Comparison of ENCODE assay signal across 12 cellular contexts in the genomic region with DNA sequence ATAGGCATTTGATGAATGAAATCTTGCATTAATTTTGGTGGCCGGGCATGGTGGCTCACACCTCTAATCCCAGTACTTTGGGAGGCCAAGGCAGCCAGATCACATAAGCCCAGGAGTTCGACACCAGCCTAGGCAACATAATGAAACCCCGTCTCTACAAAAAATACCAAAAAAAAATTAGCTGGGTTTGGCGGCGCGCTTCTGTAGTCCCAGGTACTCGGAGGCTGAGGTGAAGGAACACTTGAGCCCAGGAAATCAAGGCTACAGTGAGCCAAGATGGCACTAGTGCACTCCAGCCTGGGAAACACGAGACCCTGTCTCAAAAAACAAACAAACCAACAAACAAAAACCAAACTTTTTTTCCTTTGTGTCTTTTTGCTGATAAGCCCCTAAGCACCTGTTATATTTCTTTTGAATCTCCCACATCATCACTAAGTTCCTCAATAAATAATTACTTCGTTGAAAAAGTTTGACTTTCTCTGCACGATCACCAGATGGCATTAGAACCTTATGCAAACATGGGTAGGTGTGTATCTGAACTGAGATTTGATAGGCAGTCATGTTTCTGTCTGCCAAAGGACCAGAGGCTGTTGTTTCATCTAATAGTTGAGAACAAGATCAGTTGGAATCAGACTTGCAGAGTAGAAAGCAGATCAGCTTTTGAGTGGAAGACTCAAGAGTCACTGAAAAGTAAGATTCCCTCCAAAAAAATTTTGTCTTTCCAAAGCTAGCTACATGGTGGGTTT. TPM values are rescaled to one million over a fixed set of nuclear protein-coding genes. Genes with fewer than 3 reads are reported as not detected.
DNase-seq lines count a peak whose midpoint lies in the region; ATAC-seq and TF ChIP-seq lines count a peak whose summit lies in the region.
"Had no signal": no experiment of that assay in that cellular context is flagged by ENCODE, and none has a peak within 500 bp of the region (broad histone marks: within the 10 kb centered on the region; RNA-seq: fewer than 3 reads in every experiment).

No MANE protein-coding gene starts in this region.

- H3K36me3 ChIP-seq in endodermal cell (ENCODE audit: control insufficient read depth, insufficient read depth, low read length): peaks cover 53% of the 10 kb centered on the region
- H3K36me3 ChIP-seq: neutrophil had no signal

- no peak overlapping the region for H3K27ac ChIP-seq in endodermal cell (ENCODE audit: low read depth, low read length)
- H3K27ac ChIP-seq: ascending aorta, BLaER1, neutrophil had no signal

- H3K9ac ChIP-seq in endodermal cell (ENCODE audit: extremely low read depth, low read length, poor library complexity, severe bottlenecking): no peak overlapping the region
- H3K9ac ChIP-seq: BLaER1 had no signal

- H3K27me3 ChIP-seq in endodermal cell (ENCODE audit: control insufficient read depth, insufficient read depth, low read length, poor library complexity, severe bottlenecking): no peaks in the 10 kb centered on the region
- H3K27me3 ChIP-seq: ascending aorta, BLaER1, neutrophil had no signal

- WGBS in endodermal cell (ENCODE audit: insufficient coverage in 1 of 2, insufficient read length in 1 of 2), 2 experiments: 86 to 97% methylated on average over 7 to 10 of the region's 10 CpGs

- ATAC-seq in activated CD8-positive, alpha-beta memory T cell treated with anti-CD3 and anti-CD28 coated beads, Interleukin-2, amount 10 ng/mL, durations not matched to agents 7 days and 5 days: peak; percentile 47
- peak; percentile 50 for ATAC-seq in stimulated activated effector memory CD8-positive, alpha-beta T cell treated with anti-CD3 and anti-CD28 coated beads, Interleukin-12 subunit alpha, Interleukin-12 subunit beta, amount 100 ng/mL, for 72 hours
- no peak for ATAC-seq in HG03442 (IDR thresholded peaks at IDR 0.05; ENCODE audit: unreplicated experiment)
- no peak for ATAC-seq in HG02884 (IDR thresholded peaks at IDR 0.05; ENCODE audit: unreplicated experiment)

- DNase-seq in activated CD8-positive, alpha-beta memory T cell treated with anti-CD3 and anti-CD28 coated beads, Interleukin-2, amount 10 ng/mL, durations not matched to agents 7 days and 5 days: peak; percentile 34
- DNase-seq in activated CD8-positive, alpha-beta memory T cell treated with anti-CD3 and anti-CD28 coated beads, Interleukin-2, amount 50 U/mL, for 4 hours: no peak
- DNase-seq in endodermal cell (no peak), A172 (ENCODE audit: low spot score) (no peak)
- no peak for DNase-seq in stimulated activated effector memory CD8-positive, alpha-beta T cell treated with anti-CD3 and anti-CD28 coated beads, Interleukin-12 subunit alpha, Interleukin-12 subunit beta, amount 100 ng/mL, for 72 hours (ENCODE audit: low spot score in 2 of 2)
- DNase-seq: NCI-H187 had no signal

- H3K36me3 Mint-ChIP-seq in activated CD8-positive, alpha-beta memory T cell treated with anti-CD3 and anti-CD28 coated beads, Interleukin-2, amount 10 ng/mL, durations not matched to agents 7 days and 5 days: peaks cover 33% of the 10 kb centered on the region
- peaks cover 40% of the 10 kb centered on the region for H3K36me3 Mint-ChIP-seq in endodermal cell (ENCODE audit: low read depth)
- H3K36me3 Mint-ChIP-seq in stimulated activated effector memory CD8-positive, alpha-beta T cell treated with anti-CD3 and anti-CD28 coated beads, Interleukin-12 subunit alpha, Interleukin-12 subunit beta, amount 100 ng/mL, for 72 hours: peaks cover 54% of the 10 kb centered on the region

- no peaks in the 10 kb centered on the region for H3K9me3 Mint-ChIP-seq in activated CD8-positive, alpha-beta memory T cell treated with anti-CD3 and anti-CD28 coated beads, Interleukin-2, amount 10 ng/mL, durations not matched to agents 7 days and 5 days (ENCODE audit: low read depth)
- no peaks in the 10 kb centered on the region for H3K9me3 Mint-ChIP-seq in endodermal cell
- H3K9me3 Mint-ChIP-seq in stimulated activated effector memory CD8-positive, alpha-beta T cell treated with anti-CD3 and anti-CD28 coated beads, Interleukin-12 subunit alpha, Interleukin-12 subunit beta, amount 100 ng/mL, for 72 hours: no peaks in the 10 kb centered on the region

- H3K27me3 Mint-ChIP-seq in activated CD8-positive, alpha-beta memory T cell treated with anti-CD3 and anti-CD28 coated beads, Interleukin-2, amount 10 ng/mL, durations not matched to agents 7 days and 5 days: no peaks in the 10 kb centered on the region
- no peaks in the 10 kb centered on the region for H3K27me3 Mint-ChIP-seq in endodermal cell (ENCODE audit: insufficient read depth)

- peaks cover 8% of the 10 kb centered on the region for H3K4me1 ChIP-seq in endodermal cell (ENCODE audit: control insufficient read depth, insufficient read depth, low read length)
- H3K4me1 ChIP-seq: ascending aorta had no signal

- peaks cover 9% of the 10 kb centered on the region for H3K4me1 Mint-ChIP-seq in activated CD8-positive, alpha-beta memory T cell treated with anti-CD3 and anti-CD28 coated beads, Interleukin-2, amount 10 ng/mL, durations not matched to agents 7 days and 5 days
- H3K4me1 Mint-ChIP-seq in endodermal cell: peaks cover 20% of the 10 kb centered on the region
- peaks cover 8% of the 10 kb centered on the region for H3K4me1 Mint-ChIP-seq in stimulated activated effector memory CD8-positive, alpha-beta T cell treated with anti-CD3 and anti-CD28 coated beads, Interleukin-12 subunit alpha, Interleukin-12 subunit beta, amount 100 ng/mL, for 72 hours

- TF ChIP-seq CTCF in endodermal cell (conservative IDR thresholded peaks at IDR 0.05): no peak

- H3K9me3 ChIP-seq in endodermal cell (ENCODE audit: control insufficient read depth, low read length): no peaks in the 10 kb centered on the region
- H3K9me3 ChIP-seq: ascending aorta, BLaER1, neutrophil had no signal

- CTCF ChIA-PET in activated CD8-positive, alpha-beta memory T cell treated with anti-CD3 and anti-CD28 coated beads, Interleukin-2, amount 10 ng/mL, durations not matched to agents 7 days and 5 days (lab: Charles Lee): interaction anchor here (1.1 to 2.6 kb wide), 5 partner anchors 12 to 115 kb away, joined by 3 to 12 read pairs (median 4); a partner anchor contains a TSS

- H3K4me3 Mint-ChIP-seq in activated CD8-positive, alpha-beta memory T cell treated with anti-CD3 and anti-CD28 coated beads, Interleukin-2, amount 10 ng/mL, durations not matched to agents 7 days and 5 days: no peak overlapping the region
- H3K4me3 Mint-ChIP-seq in endodermal cell: no peak overlapping the region
- no peak overlapping the region for H3K4me3 Mint-ChIP-seq in stimulated activated effector memory CD8-positive, alpha-beta T cell treated with anti-CD3 and anti-CD28 coated beads, Interleukin-12 subunit alpha, Interleukin-12 subunit beta, amount 100 ng/mL, for 72 hours

- no peak overlapping the region for H3K4me3 ChIP-seq in endodermal cell (ENCODE audit: low read length)
- H3K4me3 ChIP-seq: ascending aorta, BLaER1 had no signal

- peak overlapping the region; percentile 16 for H3K27ac Mint-ChIP-seq in activated CD8-positive, alpha-beta memory T cell treated with anti-CD3 and anti-CD28 coated beads, Interleukin-2, amount 10 ng/mL, durations not matched to agents 7 days and 5 days
- H3K27ac Mint-ChIP-seq in endodermal cell: peak overlapping the region; percentile 5
- no peak overlapping the region for H3K27ac Mint-ChIP-seq in stimulated activated effector memory CD8-positive, alpha-beta T cell treated with anti-CD3 and anti-CD28 coated beads, Interleukin-12 subunit alpha, Interleukin-12 subunit beta, amount 100 ng/mL, for 72 hours

TF ChIP-seq in PFSK-1, 5 proteins besides CTCF, POLR2A, EP300 and RAD21 (continues in another document):
- no peak for TF ChIP-seq TAF1 (IDR thresholded peaks at IDR 0.05; ENCODE audit: borderline replicate concordance, insufficient read depth, low read length)
- TF ChIP-seq, protein P1, sequence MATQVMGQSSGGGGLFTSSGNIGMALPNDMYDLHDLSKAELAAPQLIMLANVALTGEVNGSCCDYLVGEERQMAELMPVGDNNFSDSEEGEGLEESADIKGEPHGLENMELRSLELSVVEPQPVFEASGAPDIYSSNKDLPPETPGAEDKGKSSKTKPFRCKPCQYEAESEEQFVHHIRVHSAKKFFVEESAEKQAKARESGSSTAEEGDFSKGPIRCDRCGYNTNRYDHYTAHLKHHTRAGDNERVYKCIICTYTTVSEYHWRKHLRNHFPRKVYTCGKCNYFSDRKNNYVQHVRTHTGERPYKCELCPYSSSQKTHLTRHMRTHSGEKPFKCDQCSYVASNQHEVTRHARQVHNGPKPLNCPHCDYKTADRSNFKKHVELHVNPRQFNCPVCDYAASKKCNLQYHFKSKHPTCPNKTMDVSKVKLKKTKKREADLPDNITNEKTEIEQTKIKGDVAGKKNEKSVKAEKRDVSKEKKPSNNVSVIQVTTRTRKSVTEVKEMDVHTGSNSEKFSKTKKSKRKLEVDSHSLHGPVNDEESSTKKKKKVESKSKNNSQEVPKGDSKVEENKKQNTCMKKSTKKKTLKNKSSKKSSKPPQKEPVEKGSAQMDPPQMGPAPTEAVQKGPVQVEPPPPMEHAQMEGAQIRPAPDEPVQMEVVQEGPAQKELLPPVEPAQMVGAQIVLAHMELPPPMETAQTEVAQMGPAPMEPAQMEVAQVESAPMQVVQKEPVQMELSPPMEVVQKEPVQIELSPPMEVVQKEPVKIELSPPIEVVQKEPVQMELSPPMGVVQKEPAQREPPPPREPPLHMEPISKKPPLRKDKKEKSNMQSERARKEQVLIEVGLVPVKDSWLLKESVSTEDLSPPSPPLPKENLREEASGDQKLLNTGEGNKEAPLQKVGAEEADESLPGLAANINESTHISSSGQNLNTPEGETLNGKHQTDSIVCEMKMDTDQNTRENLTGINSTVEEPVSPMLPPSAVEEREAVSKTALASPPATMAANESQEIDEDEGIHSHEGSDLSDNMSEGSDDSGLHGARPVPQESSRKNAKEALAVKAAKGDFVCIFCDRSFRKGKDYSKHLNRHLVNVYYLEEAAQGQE (IDR thresholded peaks at IDR 0.05; ENCODE audit: insufficient read depth in 1 of 2, low read depth in 2 of 2, low read length in 2 of 2): no peak
- peak; percentile 51 for TF ChIP-seq POLR2AphosphoS5 (IDR thresholded peaks at IDR 0.05; ENCODE audit: low read depth, low read length)

RNA-seq across cellular contexts. Expression of a gene that starts 5.5 kb away (rescaled TPM):
- total RNA-seq in activated CD8-positive, alpha-beta memory T cell treated with anti-CD3 and anti-CD28 coated beads, Interleukin-2, amount 10 ng/mL, durations not matched to agents 7 days and 5 days: 100 to 1,000 TPM; 149 to 195 TPM
- polyA plus RNA-seq in PFSK-1 (2012; ENCODE audit: insufficient read length, low read depth): 67.3 TPM
- total RNA-seq in endodermal cell: 100 to 1,000 TPM; 250 to 279 TPM
- polyA plus RNA-seq in endodermal cell (2013, experiment 1 of 2): 439 TPM
- 415 TPM for polyA plus RNA-seq in endodermal cell (2013, experiment 2 of 2)
- total RNA-seq in A172 (2014; rRNA removed; shearing (Covaris generic)): 333 and 368 TPM in 2 replicates

RNA-seq across cellular contexts. Expression of a gene that starts 53.6 kb away (rescaled TPM):
- total RNA-seq in activated CD8-positive, alpha-beta memory T cell treated with anti-CD3 and anti-CD28 coated beads, Interleukin-2, amount 10 ng/mL, durations not matched to agents 7 days and 5 days: 100 to 1,000 TPM in 1 of 2 experiments, 10 to 100 TPM in 1; 83.4 to 112 TPM
- polyA plus RNA-seq in PFSK-1 (2012; ENCODE audit: insufficient read length, low read depth): 160 TPM
- 100 to 1,000 TPM; 128 to 142 TPM for total RNA-seq in endodermal cell
- 193 TPM for polyA plus RNA-seq in endodermal cell (2013, experiment 1 of 2)
- polyA plus RNA-seq in endodermal cell (2013, experiment 2 of 2): 186 TPM
- 88.1 and 89.9 TPM in 2 replicates for total RNA-seq in A172 (2014; rRNA removed; shearing (Covaris generic))

Comparison
In these comparisons a context has a peak if more than half of its experiments do, and no peak if none do; other contexts are left out.
1. ATAC-seq: peak in activated CD8-positive, alpha-beta memory T cell treated with anti-CD3 and anti-CD28 coated beads, Interleukin-2, amount 10 ng/mL, durations not matched to agents 7 days and 5 days (single experiment) and stimulated activated effector memory CD8-positive, alpha-beta T cell treated with anti-CD3 and anti-CD28 coated beads, Interleukin-12 subunit alpha, Interleukin-12 subunit beta, amount 100 ng/mL, for 72 hours (single experiment); none in HG03442 (single experiment) and HG02884 (single experiment).